31 cellular contexts compared by ENCODE assay signal in the genomic region with DNA sequence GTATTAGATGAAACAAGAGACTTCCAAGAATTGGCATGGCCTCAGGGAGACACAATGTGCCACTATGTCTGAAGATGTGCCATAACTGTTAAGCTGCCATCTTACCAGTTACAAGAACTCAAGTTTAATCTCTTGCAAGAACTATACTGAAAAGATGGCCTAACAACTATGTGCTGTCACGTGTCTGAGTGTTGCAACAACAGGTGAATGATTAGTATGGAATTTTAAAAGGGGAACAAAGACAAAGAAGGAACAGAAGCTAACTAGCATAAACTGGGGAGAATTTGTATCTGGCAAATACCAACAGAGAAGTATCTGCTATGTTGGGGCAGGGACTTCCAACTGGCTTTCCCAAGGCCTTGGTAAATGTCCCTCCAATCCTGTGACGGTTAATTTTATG. TPM values are rescaled to one million over a fixed set of nuclear protein-coding genes. Genes with fewer than 3 reads are reported as not detected.
A peak's percentile ranks its signal among the peaks of the same experiment; 100 is the strongest.
DNase-seq lines count a peak whose midpoint lies in the region; ATAC-seq and TF ChIP-seq lines count a peak whose summit lies in the region.
"Had no signal": no experiment of that assay in that cellular context is flagged by ENCODE, and none has a peak within 500 bp of the region (broad histone marks: within the 10 kb centered on the region; RNA-seq: fewer than 3 reads in every experiment).

No MANE protein-coding gene starts in this region.

- CTCF ChIA-PET in RWPE1 (lab: Yijun Ruan, JAX): no interaction called here

- in situ Hi-C loops in GM23248 (cut with MboI): no loop called here

- H3K27me3 Mint-ChIP-seq in stimulated activated naive B cell treated with anti-CD40 and anti-IgM and Interleukin-4, amounts not matched to agents 10 μg/mL and 1 μg/mL and 100 μg/mL, for 72 hours: peaks cover 0 to 4% of the 10 kb centered on the region in 2 donors
- H3K27me3 Mint-ChIP-seq: activated CD4-positive, alpha-beta T cell treated with anti-CD3 and anti-CD28 coated beads, Interleukin-2, amount 10 ng/mL, durations not matched to agents 24 days and 14 days had no signal

- H3K27ac ChIP-seq in GM23248 (peak overlapping the region; percentile 78), RWPE1 (no peak overlapping the region), osteoblast (ENCODE audit: low read depth, low read length) (no peak overlapping the region)
- H3K27ac ChIP-seq: hepatocyte, HL-60, ovary, suprapubic skin, WERI-Rb-1 had no signal

- 64 to 70% methylated on average over 2 of the region's 2 CpGs for WGBS in GM23248 (ENCODE audit: low coverage in 1 of 2, low lambda C conversion rate in 2 of 2, missing lambda C conversion rate in 2 of 2), 2 experiments

- H3K36me3 Mint-ChIP-seq in stimulated activated naive B cell treated with anti-CD40 and anti-IgM and Interleukin-4, amounts not matched to agents 10 μg/mL and 1 μg/mL and 100 μg/mL, for 72 hours: no peaks in the 10 kb centered on the region
- H3K36me3 Mint-ChIP-seq: CD4-positive, CD25-positive, alpha-beta regulatory T cell; immature natural killer cell; stimulated activated effector memory CD8-positive, alpha-beta T cell treated with anti-CD3 and anti-CD28 coated beads, Interleukin-12 subunit alpha, Interleukin-12 subunit beta, amount 100 ng/mL, for 72 hours had no signal

- POLR2A ChIA-PET in RWPE1 (lab: Yijun Ruan, JAX; ENCODE audit: low non-redundant PET): no interaction called here

- peak; percentile 29 for DNase-seq in GM23248
- DNase-seq in RWPE1 (ENCODE audit: low spot score): peak; percentile 22
- peak; percentile 55 for DNase-seq in epithelial cell of esophagus (ENCODE audit: low read depth)
- peak; percentile 22 for DNase-seq in osteoblast (ENCODE audit: insufficient read length, low spot score, missing footprints)
- DNase-seq in NCI-H2107 (lab: John Stamatoyannopoulos, UW): no peak
- DNase-seq in stimulated activated naive B cell treated with anti-CD40 and anti-IgM and Interleukin-4, amounts not matched to agents 10 μg/mL and 1 μg/mL and 100 μg/mL, for 72 hours: no peak
- DNase-seq: activated CD4-positive, alpha-beta T cell treated with anti-CD3 and anti-CD28 coated beads, Interleukin-2, amount 10 ng/mL, durations not matched to agents 24 days and 14 days; activated naive CD4-positive, alpha-beta T cell treated with anti-CD3 and anti-CD28 coated beads, Interleukin-2, amount 50 U/mL, for 16 hours; anterior cingulate cortex; CD4-positive, CD25-positive, alpha-beta regulatory T cell; central memory CD4-positive, alpha-beta T cell; H9; immature natural killer cell; left lung; NCI-H1417 treated with DMSO at 0.1 percent for 48 hours; NCI-H524; ovary; SK-N-SH; spleen; stimulated activated CD4-positive, alpha-beta T cell treated with anti-CD3 and anti-CD28 coated beads, Interleukin-2, amount 100 ng/mL, for 48 hours; WERI-Rb-1 had no signal

- H3K4me1 ChIP-seq in GM23248 (ENCODE audit: insufficient read depth) (peaks cover 36% of the 10 kb centered on the region), osteoblast (ENCODE audit: insufficient read depth, low read length) (peaks cover 30% of the 10 kb centered on the region)
- H3K4me1 ChIP-seq: spleen had no signal

- no peaks in the 10 kb centered on the region for H4K20me1 ChIP-seq in GM23248 (ENCODE audit: insufficient read depth)
- no peaks in the 10 kb centered on the region for H4K20me1 ChIP-seq in osteoblast (ENCODE audit: insufficient read depth, low read length)

- no peak for ATAC-seq in HG03469 (IDR thresholded peaks at IDR 0.05; ENCODE audit: unreplicated experiment)
- ATAC-seq in stimulated activated naive B cell treated with anti-CD40 and anti-IgM and Interleukin-4, amounts not matched to agents 10 μg/mL and 1 μg/mL and 100 μg/mL, for 72 hours (replicated peaks): no peak
- ATAC-seq: HepG2; stimulated activated effector memory CD8-positive, alpha-beta T cell treated with anti-CD3 and anti-CD28 coated beads, Interleukin-12 subunit alpha, Interleukin-12 subunit beta, amount 100 ng/mL, for 72 hours had no signal

- H3K9me3 ChIP-seq in GM23248 (ENCODE audit: low read depth): no peaks in the 10 kb centered on the region
- no peaks in the 10 kb centered on the region for H3K9me3 ChIP-seq in osteoblast (ENCODE audit: low read depth, low read length)
- H3K9me3 ChIP-seq: ovary, SK-N-SH, suprapubic skin had no signal

- no peaks in the 10 kb centered on the region for H3K27me3 ChIP-seq in GM23248 (replicated peaks; ENCODE audit: insufficient read depth)
- H3K27me3 ChIP-seq in osteoblast (ENCODE audit: insufficient read depth, low read length): no peaks in the 10 kb centered on the region
- H3K27me3 ChIP-seq: hepatocyte, left lung, ovary, spleen, suprapubic skin had no signal

- H3K27ac Mint-ChIP-seq in stimulated activated naive B cell treated with anti-CD40 and anti-IgM and Interleukin-4, amounts not matched to agents 10 μg/mL and 1 μg/mL and 100 μg/mL, for 72 hours: no peak overlapping the region
- H3K27ac Mint-ChIP-seq: activated CD4-positive, alpha-beta T cell treated with anti-CD3 and anti-CD28 coated beads, Interleukin-2, amount 10 ng/mL, durations not matched to agents 24 days and 14 days; CD4-positive, CD25-positive, alpha-beta regulatory T cell; H9; immature natural killer cell; stimulated activated effector memory CD8-positive, alpha-beta T cell treated with anti-CD3 and anti-CD28 coated beads, Interleukin-12 subunit alpha, Interleukin-12 subunit beta, amount 100 ng/mL, for 72 hours had no signal

- H2AFZ ChIP-seq in GM23248: no peak overlapping the region
- no peak overlapping the region for H2AFZ ChIP-seq in osteoblast (ENCODE audit: low read length)
- H2AFZ ChIP-seq: hepatocyte had no signal

- H3K4me3 ChIP-seq in GM23248: no peak overlapping the region
- H3K4me3 ChIP-seq in epithelial cell of esophagus (ENCODE audit: low read length): no peak overlapping the region
- H3K4me3 ChIP-seq in osteoblast (ENCODE audit: insufficient read depth, low read length): no peak overlapping the region
- H3K4me3 ChIP-seq: hepatocyte, left lung, ovary, spleen, suprapubic skin had no signal

- peaks cover 34% of the 10 kb centered on the region for H3F3A ChIP-seq in GM23248 (ENCODE audit: insufficient read depth)

- TF ChIP-seq CTCF in RWPE1 (conservative IDR thresholded peaks at IDR 0.05; ENCODE audit: low read depth) (no peak), epithelial cell of esophagus (IDR thresholded peaks at IDR 0.05; ENCODE audit: insufficient read depth, low read depth, low read length, missing control alignments) (no peak), osteoblast (IDR thresholded peaks at IDR 0.05; ENCODE audit: extremely low read depth, low read depth, low read length) (no peak)

- peaks cover 0 to 6% of the 10 kb centered on the region in 2 donors for H3K9me3 Mint-ChIP-seq in stimulated activated naive B cell treated with anti-CD40 and anti-IgM and Interleukin-4, amounts not matched to agents 10 μg/mL and 1 μg/mL and 100 μg/mL, for 72 hours
- H3K9me3 Mint-ChIP-seq: H9; stimulated activated effector memory CD8-positive, alpha-beta T cell treated with anti-CD3 and anti-CD28 coated beads, Interleukin-12 subunit alpha, Interleukin-12 subunit beta, amount 100 ng/mL, for 72 hours had no signal

- H3K9ac ChIP-seq in GM23248: no peak overlapping the region
- H3K9ac ChIP-seq: SK-N-SH had no signal

- no peaks in the 10 kb centered on the region for H3K4me1 Mint-ChIP-seq in stimulated activated naive B cell treated with anti-CD40 and anti-IgM and Interleukin-4, amounts not matched to agents 10 μg/mL and 1 μg/mL and 100 μg/mL, for 72 hours
- H3K4me1 Mint-ChIP-seq: activated CD4-positive, alpha-beta T cell treated with anti-CD3 and anti-CD28 coated beads, Interleukin-2, amount 10 ng/mL, durations not matched to agents 24 days and 14 days; CD4-positive, CD25-positive, alpha-beta regulatory T cell; H9; immature natural killer cell; stimulated activated effector memory CD8-positive, alpha-beta T cell treated with anti-CD3 and anti-CD28 coated beads, Interleukin-12 subunit alpha, Interleukin-12 subunit beta, amount 100 ng/mL, for 72 hours had no signal

- H3K9me2 ChIP-seq in GM23248 (ENCODE audit: insufficient read depth): no peaks in the 10 kb centered on the region
- H3K9me2 ChIP-seq: SK-N-SH had no signal

- H3K79me2 ChIP-seq in GM23248 (ENCODE audit: insufficient read depth) (no peaks in the 10 kb centered on the region), osteoblast (ENCODE audit: insufficient read depth, low read length) (no peaks in the 10 kb centered on the region)
- H3K79me2 ChIP-seq: hepatocyte had no signal

- H3K4me3 Mint-ChIP-seq in stimulated activated naive B cell treated with anti-CD40 and anti-IgM and Interleukin-4, amounts not matched to agents 10 μg/mL and 1 μg/mL and 100 μg/mL, for 72 hours: no peak overlapping the region
- H3K4me3 Mint-ChIP-seq: activated CD4-positive, alpha-beta T cell treated with anti-CD3 and anti-CD28 coated beads, Interleukin-2, amount 10 ng/mL, durations not matched to agents 24 days and 14 days; CD4-positive, CD25-positive, alpha-beta regulatory T cell; H9; immature natural killer cell; nephron; stimulated activated effector memory CD8-positive, alpha-beta T cell treated with anti-CD3 and anti-CD28 coated beads, Interleukin-12 subunit alpha, Interleukin-12 subunit beta, amount 100 ng/mL, for 72 hours had no signal

- H3K4me2 ChIP-seq in GM23248 (ENCODE audit: unreplicated experiment): no peak overlapping the region
- no peak overlapping the region for H3K4me2 ChIP-seq in osteoblast (ENCODE audit: insufficient read depth, low read length)
- H3K4me2 ChIP-seq: hepatocyte had no signal

- H3K36me3 ChIP-seq in GM23248 (ENCODE audit: low read depth) (no peaks in the 10 kb centered on the region), osteoblast (ENCODE audit: insufficient read depth, low read length) (no peaks in the 10 kb centered on the region)
- H3K36me3 ChIP-seq: left lung, ovary, spleen, suprapubic skin, WERI-Rb-1 had no signal

RNA-seq across cellular contexts. Expression of a gene that starts 11.6 kb away (rescaled TPM):
- total RNA-seq in GM23248 (2014; rRNA removed; shearing (Covaris generic)): not detected in 2 replicates
- not detected in 2 replicates for polyA plus RNA-seq in GM23248 (2016; fragmentation: Nextera tagmentation; extraction: Ambion mirVana)
- not detected in 2 replicates for total RNA-seq in osteoblast
- total RNA-seq: activated CD4-positive, alpha-beta T cell treated with anti-CD3 and anti-CD28 coated beads, Interleukin-2, amount 10 ng/mL, durations not matched to agents 24 days and 14 days; CD4-positive, CD25-positive, alpha-beta regulatory T cell; endothelial cell of umbilical vein; frontal cortex; H9; hepatocyte; HepG2; ovary; RPMI7951; suprapubic skin had no signal
- polyA plus RNA-seq: CD4-positive, CD25-positive, alpha-beta regulatory T cell; endothelial cell of umbilical vein; hepatocyte; HepG2; immature natural killer cell; ovary; SK-N-SH had no signal

RNA-seq across cellular contexts. Expression of a gene that starts 50.5 kb away (rescaled TPM):
- total RNA-seq in GM23248 (2014; rRNA removed; shearing (Covaris generic)): 26.4 and 30.4 TPM in 2 replicates
- 4.0 and 4.5 TPM in 2 replicates for polyA plus RNA-seq in GM23248 (2016; fragmentation: Nextera tagmentation; extraction: Ambion mirVana)
- total RNA-seq in osteoblast: 29.0 and 56.0 TPM in 2 replicates
- total RNA-seq: HepG2 had no signal
- polyA plus RNA-seq: HepG2 had no signal

RNA-seq across cellular contexts. Expression of a gene that starts 55.1 kb away (rescaled TPM):
- total RNA-seq in GM23248 (2014; rRNA removed; shearing (Covaris generic)): 32.4 and 35.9 TPM in 2 replicates
- polyA plus RNA-seq in GM23248 (2016; fragmentation: Nextera tagmentation; extraction: Ambion mirVana): 35.3 and 36.4 TPM in 2 replicates
- 42.0 and 45.1 TPM in 2 replicates for total RNA-seq in osteoblast

Comparison
In these comparisons a context has a peak if more than half of its experiments do, and no peak if none do; other contexts are left out.
1. DNase-seq: peak in GM23248 (single experiment), RWPE1 (single experiment), epithelial cell of esophagus (single experiment) and osteoblast (single experiment); none in NCI-H2107 (single experiment) and stimulated activated naive B cell treated with anti-CD40 and anti-IgM and Interleukin-4, amounts not matched to agents 10 μg/mL and 1 μg/mL and 100 μg/mL, for 72 hours (single experiment).